Comparison of ENCODE assay signal across 1 cellular context in the genomic region with DNA sequence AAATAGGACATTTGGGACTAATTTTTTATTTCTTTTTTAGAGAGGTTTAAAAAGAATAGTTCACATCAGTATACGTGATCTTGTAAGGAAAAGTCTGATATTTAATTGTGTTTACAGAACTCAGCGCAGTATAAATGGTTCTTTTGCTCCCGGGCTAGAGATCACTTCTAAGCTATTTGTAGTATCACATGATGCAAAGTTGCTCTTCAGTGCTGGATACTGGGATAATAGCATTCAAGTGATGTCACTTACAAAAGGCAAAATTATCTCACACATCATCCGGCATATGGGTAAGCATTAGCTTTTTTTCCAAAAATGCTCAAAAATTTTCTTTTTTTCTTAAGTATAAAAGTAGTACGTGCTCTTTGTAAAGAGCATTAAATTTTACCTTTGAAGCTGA.
TF ChIP-seq lines count a peak whose summit lies in the region.

No MANE protein-coding gene starts in this region.

TF ChIP-seq in IMR-90, 13 proteins besides CTCF, POLR2A, EP300 and RAD21:
- no peak for TF ChIP-seq FOS (IDR thresholded peaks at IDR 0.05; ENCODE audit: low read depth, low read length)
- no peak for TF ChIP-seq BHLHE40 (IDR thresholded peaks at IDR 0.05; ENCODE audit: low read depth, low read length)
- no peak for TF ChIP-seq CHD1 (IDR thresholded peaks at IDR 0.05; ENCODE audit: low read depth, low read length)
- TF ChIP-seq NFE2L2 (IDR thresholded peaks at IDR 0.05; ENCODE audit: low read depth, low read length): no peak
- TF ChIP-seq MXI1 (IDR thresholded peaks at IDR 0.05; ENCODE audit: borderline replicate concordance, low read depth, low read length): no peak
- TF ChIP-seq CEBPB (IDR thresholded peaks at IDR 0.05; ENCODE audit: low read depth, low read length): no peak
- no peak for TF ChIP-seq MAFK (IDR thresholded peaks at IDR 0.05; ENCODE audit: low read depth, low read length)
- no peak for TF ChIP-seq RFX5 (IDR thresholded peaks at IDR 0.05; ENCODE audit: low read depth, low read length)
- TF ChIP-seq SMC3 (IDR thresholded peaks at IDR 0.05; ENCODE audit: low read depth, low read length): no peak
- TF ChIP-seq, protein P1, sequence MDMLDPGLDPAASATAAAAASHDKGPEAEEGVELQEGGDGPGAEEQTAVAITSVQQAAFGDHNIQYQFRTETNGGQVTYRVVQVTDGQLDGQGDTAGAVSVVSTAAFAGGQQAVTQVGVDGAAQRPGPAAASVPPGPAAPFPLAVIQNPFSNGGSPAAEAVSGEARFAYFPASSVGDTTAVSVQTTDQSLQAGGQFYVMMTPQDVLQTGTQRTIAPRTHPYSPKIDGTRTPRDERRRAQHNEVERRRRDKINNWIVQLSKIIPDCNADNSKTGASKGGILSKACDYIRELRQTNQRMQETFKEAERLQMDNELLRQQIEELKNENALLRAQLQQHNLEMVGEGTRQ (IDR thresholded peaks at IDR 0.05; ENCODE audit: low read depth, low read length): no peak
- no peak for TF ChIP-seq MAZ (IDR thresholded peaks at IDR 0.05; ENCODE audit: borderline replicate concordance, low read depth, low read length)
- TF ChIP-seq, protein P2, sequence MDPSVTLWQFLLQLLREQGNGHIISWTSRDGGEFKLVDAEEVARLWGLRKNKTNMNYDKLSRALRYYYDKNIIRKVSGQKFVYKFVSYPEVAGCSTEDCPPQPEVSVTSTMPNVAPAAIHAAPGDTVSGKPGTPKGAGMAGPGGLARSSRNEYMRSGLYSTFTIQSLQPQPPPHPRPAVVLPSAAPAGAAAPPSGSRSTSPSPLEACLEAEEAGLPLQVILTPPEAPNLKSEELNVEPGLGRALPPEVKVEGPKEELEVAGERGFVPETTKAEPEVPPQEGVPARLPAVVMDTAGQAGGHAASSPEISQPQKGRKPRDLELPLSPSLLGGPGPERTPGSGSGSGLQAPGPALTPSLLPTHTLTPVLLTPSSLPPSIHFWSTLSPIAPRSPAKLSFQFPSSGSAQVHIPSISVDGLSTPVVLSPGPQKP (IDR thresholded peaks at IDR 0.05; ENCODE audit: borderline replicate concordance, low read depth, low read length): no peak
- no peak for TF ChIP-seq RCOR1 (IDR thresholded peaks at IDR 0.05; ENCODE audit: insufficient replicate concordance, low read length)
TF ChIP-seq in IMR-90: peak in this region for 0.
